16 cellular contexts compared by ENCODE assay signal in the genomic region with DNA sequence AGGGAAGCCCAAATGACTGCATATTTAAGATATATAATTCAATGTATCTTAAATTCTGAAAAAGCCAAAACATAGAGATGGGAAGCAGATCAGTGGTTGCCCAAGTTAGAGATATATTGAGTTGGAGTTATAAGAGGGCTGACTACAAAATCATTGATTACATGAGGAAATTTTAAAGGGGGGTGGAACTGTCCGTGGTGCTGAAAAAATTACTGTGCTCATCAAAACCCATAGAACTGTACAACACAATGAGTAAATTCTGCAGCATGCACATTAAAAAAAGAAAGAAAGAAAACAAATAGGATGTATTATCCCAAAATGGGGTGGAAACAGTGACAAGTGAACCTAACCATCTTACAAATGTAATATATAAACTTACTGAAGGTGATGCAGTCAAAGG.
DNase-seq lines count a peak whose midpoint lies in the region; ATAC-seq, FAIRE-seq and TF ChIP-seq lines count a peak whose summit lies in the region.
"Had no signal": no experiment of that assay in that cellular context is flagged by ENCODE, and none has a peak within 500 bp of the region (broad histone marks: within the 10 kb centered on the region; RNA-seq: fewer than 3 reads in every experiment).

No MANE protein-coding gene starts in this region.

- no peaks in the 10 kb centered on the region for H3K36me3 Mint-ChIP-seq in MCF 10A (ENCODE audit: insufficient read depth, unreplicated experiment)

- H3K4me3 ChIP-seq in mammary epithelial cell (replicated peaks in 1 of 3; ENCODE audit: insufficient read depth in 1 of 3, low read depth in 2 of 3, low read length in 3 of 3), result no peak overlapping the region
- H3K4me3 ChIP-seq in NB4 (ENCODE audit: low read depth, low read length), result no peak overlapping the region
- H3K4me3 ChIP-seq in GM12878, result no peak overlapping the region
- H3K4me3 ChIP-seq in vagina, result no peak overlapping the region
- H3K4me3 ChIP-seq: coronary artery, ovary had no signal

- H3K36me3 ChIP-seq in mammary epithelial cell (ENCODE audit: insufficient read depth, low read length), result no peaks in the 10 kb centered on the region
- H3K36me3 ChIP-seq in GM12878 (ENCODE audit: control insufficient read depth in 2 of 2, insufficient read depth in 2 of 2, low read length in 1 of 2), result no peaks in the 10 kb centered on the region
- no peaks in the 10 kb centered on the region for H3K36me3 ChIP-seq in vagina
- H3K36me3 ChIP-seq: ovary had no signal

- H3K27me3 Mint-ChIP-seq in MCF 10A (ENCODE audit: insufficient read depth, unreplicated experiment), result no peaks in the 10 kb centered on the region

- no peak for TF ChIP-seq EP300 in GM12878 (IDR thresholded peaks at IDR 0.05; ENCODE audit: borderline replicate concordance in 1 of 2, control insufficient read depth in 1 of 2, low read depth in 2 of 2, low read length in 2 of 2)

- POLR2A ChIA-PET in MCF 10A (lab: Yijun Ruan, JAX), result no interaction called here
- POLR2A ChIA-PET in GM12878 (lab: Charles Lee), result no interaction called here

- H3K9ac ChIP-seq in mammary epithelial cell (ENCODE audit: insufficient read depth, low read length) (no peak overlapping the region), GM12878 (ENCODE audit: control insufficient read depth, insufficient read depth, low read length) (no peak overlapping the region)

- no peaks in the 10 kb centered on the region for H3K79me2 ChIP-seq in mammary epithelial cell (ENCODE audit: insufficient read depth, low read length)
- H3K79me2 ChIP-seq in GM12878 (ENCODE audit: control insufficient read depth, insufficient read depth, low read length), result no peaks in the 10 kb centered on the region

- TF ChIP-seq RAD21 in GM12878 (IDR thresholded peaks at IDR 0.05; ENCODE audit: insufficient read depth, low read depth, low read length), result no peak

- H3K27ac Mint-ChIP-seq in MCF 10A (ENCODE audit: low read depth, unreplicated experiment), result no peak overlapping the region
- H3K27ac Mint-ChIP-seq: T-helper 1 cell treated with Interleukin-12 subunit alpha and Interleukin-12 subunit beta and Interleukin-4 antibody, amounts not matched to agents 30 μg/mL and 1 μg/mL, for 36 hours had no signal

- H2AFZ ChIP-seq in mammary epithelial cell (ENCODE audit: low read depth, low read length), result no peak overlapping the region
- no peak overlapping the region for H2AFZ ChIP-seq in GM12878 (ENCODE audit: control insufficient read depth, low read depth, low read length)

- WGBS in mammary epithelial cell (ENCODE audit: low coverage, missing lambda C conversion rate), result 25% methylated on average over 1 of the region's 1 CpG
- 23% methylated on average over 1 of the region's 1 CpG for WGBS in GM12878 (ENCODE audit: insufficient coverage, insufficient replicate concordance, low lambda C conversion rate, missing lambda C conversion rate)

- no peaks in the 10 kb centered on the region for H3K4me1 ChIP-seq in mammary epithelial cell (ENCODE audit: insufficient read depth, low read length)
- no peaks in the 10 kb centered on the region for H3K4me1 ChIP-seq in GM12878 (ENCODE audit: control insufficient read depth, insufficient read depth, low read length)
- no peaks in the 10 kb centered on the region for H3K4me1 ChIP-seq in vagina
- H3K4me1 ChIP-seq: foreskin keratinocyte had no signal

- DNase-seq in MCF 10A (ENCODE audit: unreplicated experiment) (peak; percentile 31), mammary epithelial cell (no peak), NB4 (ENCODE audit: low read depth) (peak; percentile 17), GM12878 (ENCODE audit: low read depth, low spot score) (no peak), urothelium cell line (ENCODE audit: low spot score) (peak; percentile 0), NCI-H2107 treated with DMSO at 0.1 percent for 48 hours (lab: John Stamatoyannopoulos, UW; ENCODE audit: unreplicated experiment) (no peak), vagina (ENCODE audit: extremely low spot score in 2 of 2) (no peak), NCI-H146 (lab: John Stamatoyannopoulos, UW) (no peak)
- DNase-seq: activated CD4-positive, CD25-positive, alpha-beta regulatory T cell; activated naive CD4-positive, alpha-beta T cell treated with Interleukin-2 at 50 U/mL for 16 hours; foreskin keratinocyte; left colon; NCI-H1048; ovary had no signal

- FAIRE-seq in GM12878 (lab: Jason Lieb, UNC) (no peak), urothelium cell line (lab: Jason Lieb, UNC) (no peak)

- dilution Hi-C loops in mammary epithelial cell (cut with HindIII; ENCODE audit: low sequenced_read_pairs), result no loop called here

- intact Hi-C loops in MCF 10A (cut with micrococcal nuclease), result no loop called here
- intact Hi-C loops in mammary epithelial cell (cut with micrococcal nuclease), result no loop called here
- intact Hi-C loops in GM12878 (cut with micrococcal nuclease; ENCODE audit: unreplicated experiment), result no loop called here
- intact Hi-C loops in vagina (cut with DNase I), result no loop called here

- no peak for ATAC-seq in GM12878
- ATAC-seq: foreskin keratinocyte, left colon had no signal

- H3K27ac ChIP-seq in mammary epithelial cell (ENCODE audit: insufficient read depth, low read depth, low read length), result no peak overlapping the region
- no peak overlapping the region for H3K27ac ChIP-seq in GM12878 (ENCODE audit: control insufficient read depth, insufficient read depth)
- no peak overlapping the region for H3K27ac ChIP-seq in vagina
- H3K27ac ChIP-seq: coronary artery, foreskin keratinocyte, ovary had no signal

- no peaks in the 10 kb centered on the region for H3K9me3 ChIP-seq in mammary epithelial cell (replicated peaks; ENCODE audit: insufficient read depth, low read length)
- no peaks in the 10 kb centered on the region for H3K9me3 ChIP-seq in GM12878 (replicated peaks; ENCODE audit: control insufficient read depth, insufficient read depth, low read length)
- no peaks in the 10 kb centered on the region for H3K9me3 ChIP-seq in vagina
- H3K9me3 ChIP-seq: ovary had no signal

- BruUV-seq in MCF 10A (replicated peaks; lab: Mats Ljungman, UMichigan) (no TSS peak), mammary epithelial cell (replicated peaks; lab: Mats Ljungman, UMichigan) (no TSS peak), GM12878 (replicated peaks; lab: Mats Ljungman, UMichigan) (no TSS peak)

- no peak overlapping the region for H3K4me3 Mint-ChIP-seq in MCF 10A (ENCODE audit: unreplicated experiment)
- H3K4me3 Mint-ChIP-seq: T-helper 1 cell treated with Interleukin-12 subunit alpha and Interleukin-12 subunit beta and Interleukin-4 antibody, amounts not matched to agents 30 μg/mL and 1 μg/mL, for 36 hours had no signal

- H3K4me1 Mint-ChIP-seq in MCF 10A (ENCODE audit: insufficient read depth, unreplicated experiment), result no peaks in the 10 kb centered on the region

- TF ChIP-seq POLR2A in NB4 (IDR thresholded peaks at IDR 0.05; ENCODE audit: extremely low read depth, insufficient read length) (no peak), GM12878 (IDR thresholded peaks at IDR 0.05; ENCODE audit: low read depth, low read length) (no peak), vagina (IDR thresholded peaks at IDR 0.05) (no peak)

- H3K27me3 ChIP-seq in mammary epithelial cell (ENCODE audit: insufficient read depth, low read length) (no peaks in the 10 kb centered on the region), GM12878 (replicated peaks in 1 of 2; ENCODE audit: control insufficient read depth in 2 of 2, insufficient read depth in 2 of 2, low read length in 1 of 2) (no peaks in the 10 kb centered on the region), vagina (no peaks in the 10 kb centered on the region)
- H3K27me3 ChIP-seq: foreskin keratinocyte, ovary had no signal

- in situ Hi-C loops in mammary epithelial cell (cut with MboI; ENCODE audit: low sequenced_read_pairs in 2 of 2), result no loop called here
- in situ Hi-C loops in GM12878 (cut with MboI), result no loop called here

- H3K9me3 Mint-ChIP-seq in MCF 10A (ENCODE audit: unreplicated experiment), result no peaks in the 10 kb centered on the region
- H3K9me3 Mint-ChIP-seq: T-helper 1 cell treated with Interleukin-12 subunit alpha and Interleukin-12 subunit beta and Interleukin-4 antibody, amounts not matched to agents 30 μg/mL and 1 μg/mL, for 36 hours had no signal

- CTCF ChIA-PET in MCF 10A (lab: Yijun Ruan, JAX) (no interaction called here), mammary epithelial cell (lab: Charles Lee; ENCODE audit: low non-redundant PET) (no interaction called here), GM12878 (lab: Yijun Ruan, JAX) (no interaction called here)

- H3K4me2 ChIP-seq in mammary epithelial cell (ENCODE audit: insufficient read depth, low read depth, low read length) (no peak overlapping the region), GM12878 (ENCODE audit: control insufficient read depth, insufficient read depth) (no peak overlapping the region)

- SMC1A ChIA-PET in GM12878 (lab: Charles Lee; ENCODE audit: uncharacterized antibody, unreplicated experiment), result no interaction called here

- H4K20me1 ChIP-seq in mammary epithelial cell (ENCODE audit: insufficient read depth, low read length) (no peaks in the 10 kb centered on the region), GM12878 (ENCODE audit: control insufficient read depth, insufficient read depth) (no peaks in the 10 kb centered on the region)

- RAD21 ChIA-PET in GM12878 (lab: Charles Lee; ENCODE audit: unreplicated experiment), result no interaction called here

- TF ChIP-seq CTCF in MCF 10A (IDR thresholded peaks at IDR 0.05; ENCODE audit: unreplicated experiment) (no peak), mammary epithelial cell (conservative IDR thresholded peaks at IDR 0.05 in 1 of 2, IDR thresholded peaks at IDR 0.05 in 1 of 2; ENCODE audit: extremely low read depth in 1 of 2, insufficient read depth in 1 of 2, low read depth in 1 of 2, low read length in 2 of 2) (no peak), NB4 (IDR thresholded peaks at IDR 0.05; ENCODE audit: low read depth, low read length) (no peak), GM12878 (IDR thresholded peaks at IDR 0.05 in 2 of 3, conservative IDR thresholded peaks at IDR 0.05 in 1 of 3; ENCODE audit: control insufficient read depth in 2 of 3, extremely low read depth in 1 of 3, insufficient read depth in 1 of 3, low read depth in 3 of 3, low read length in 3 of 3) (no peak), vagina (IDR thresholded peaks at IDR 0.05) (no peak)

TF ChIP-seq in GM12878, 131 proteins besides CTCF, POLR2A, EP300 and RAD21 (continues in another document):
- TF ChIP-seq, protein P1, sequence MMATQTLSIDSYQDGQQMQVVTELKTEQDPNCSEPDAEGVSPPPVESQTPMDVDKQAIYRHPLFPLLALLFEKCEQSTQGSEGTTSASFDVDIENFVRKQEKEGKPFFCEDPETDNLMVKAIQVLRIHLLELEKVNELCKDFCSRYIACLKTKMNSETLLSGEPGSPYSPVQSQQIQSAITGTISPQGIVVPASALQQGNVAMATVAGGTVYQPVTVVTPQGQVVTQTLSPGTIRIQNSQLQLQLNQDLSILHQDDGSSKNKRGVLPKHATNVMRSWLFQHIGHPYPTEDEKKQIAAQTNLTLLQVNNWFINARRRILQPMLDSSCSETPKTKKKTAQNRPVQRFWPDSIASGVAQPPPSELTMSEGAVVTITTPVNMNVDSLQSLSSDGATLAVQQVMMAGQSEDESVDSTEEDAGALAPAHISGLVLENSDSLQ (IDR thresholded peaks at IDR 0.05), result no peak

Comparison
In these comparisons a context has a peak if more than half of its experiments do, and no peak if none do; other contexts are left out.
1. DNase-seq: peak in MCF 10A (single experiment), NB4 (single experiment) and urothelium cell line (single experiment); none in mammary epithelial cell (single experiment), GM12878 (single experiment), NCI-H2107 treated with DMSO at 0.1 percent for 48 hours (single experiment), vagina (0 of 2) and NCI-H146 (single experiment).